27 cellular contexts compared by ENCODE assay signal in genomic region chr12:54341343-54341742, GRCh38. TPM values are rescaled to one million over a fixed set of nuclear protein-coding genes. Genes with fewer than 3 reads are reported as not detected.
DNase-seq lines count a peak whose midpoint lies in the region; TF ChIP-seq lines count a peak whose summit lies in the region.
"Had no signal": no experiment of that assay in that cellular context is flagged by ENCODE, and none has a peak within 500 bp of the region (broad histone marks: within the 10 kb centered on the region; RNA-seq: fewer than 3 reads in every experiment).

No MANE protein-coding gene starts in this region.

- H4K20me1 ChIP-seq in Karpas-422 (ENCODE audit: insufficient read depth, low read depth, low read length): no peaks in the 10 kb centered on the region

- H2AFZ ChIP-seq in Karpas-422 (ENCODE audit: low read length): no peak overlapping the region

- peaks cover 59% of the 10 kb centered on the region for H3K36me3 Mint-ChIP-seq in brain
- H3K36me3 Mint-ChIP-seq in neural crest cell (ENCODE audit: low read depth): peaks cover 19% of the 10 kb centered on the region

- H3K9me3 Mint-ChIP-seq in brain (no peaks in the 10 kb centered on the region), neural crest cell (no peaks in the 10 kb centered on the region)
- H3K9me3 Mint-ChIP-seq: activated T-cell treated with anti-CD3 and anti-CD28 coated beads, Interleukin-2, amount 50 U/mL, for 72 hours; dendritic cell treated with granulocyte-macrophage colony-stimulating factor and Interleukin-4, amounts not matched to agents 40 ng/mL and 50 ng/mL, for 4 days had no signal

- no peaks in the 10 kb centered on the region for H3K9me2 ChIP-seq in Karpas-422 (replicated peaks; ENCODE audit: insufficient read depth, low read length)

- H3K9ac ChIP-seq in Karpas-422 (ENCODE audit: low read length): no peak overlapping the region

- no peak overlapping the region for H3K27ac ChIP-seq in Karpas-422 (ENCODE audit: low read length)
- H3K27ac ChIP-seq: vagina had no signal

- H3K27ac Mint-ChIP-seq in brain (peak overlapping the region; percentile 72 to 98 (median 95)), neural crest cell (ENCODE audit: unreplicated experiment) (peak overlapping the region; percentile 90)
- H3K27ac Mint-ChIP-seq: activated T-cell treated with anti-CD3 and anti-CD28 coated beads, Interleukin-2, amount 50 U/mL, for 72 hours; dendritic cell treated with granulocyte-macrophage colony-stimulating factor and Interleukin-4, amounts not matched to agents 40 ng/mL and 50 ng/mL, for 4 days had no signal

- no peak overlapping the region for H3K4me2 ChIP-seq in Karpas-422 (ENCODE audit: low read depth, low read length, poor library complexity, severe bottlenecking)
- H3K4me2 ChIP-seq: smooth muscle cell had no signal

- no peaks in the 10 kb centered on the region for H3K27me3 ChIP-seq in Karpas-422 (ENCODE audit: low read length)
- H3K27me3 ChIP-seq: vagina had no signal

- H3K27me3 Mint-ChIP-seq in brain: no peaks in the 10 kb centered on the region
- no peaks in the 10 kb centered on the region for H3K27me3 Mint-ChIP-seq in neural crest cell (ENCODE audit: low read depth)
- H3K27me3 Mint-ChIP-seq: dendritic cell treated with granulocyte-macrophage colony-stimulating factor and Interleukin-4, amounts not matched to agents 40 ng/mL and 50 ng/mL, for 4 days had no signal

- TF ChIP-seq CTCF in brain (conservative IDR thresholded peaks at IDR 0.05) (no peak), neural crest cell (conservative IDR thresholded peaks at IDR 0.05) (no peak)

- H3K36me3 ChIP-seq in Karpas-422 (ENCODE audit: insufficient read depth, low read length): peaks cover 16% of the 10 kb centered on the region

- peak; percentile 76 for DNase-seq in D341Med (ENCODE audit: low spot score)
- DNase-seq in NCI-H2171 (lab: John Stamatoyannopoulos, UW): peak; percentile 52
- no peak for DNase-seq in neural crest cell (ENCODE audit: low read depth, low spot score)
- DNase-seq in islet precursor cell: no peak
- DNase-seq in amygdala (lab: John Stamatoyannopoulos, UW): no peak
- no peak for DNase-seq in Karpas-422
- no peak for DNase-seq in SKM-1 treated with dmso at 0.1 percent for 144 hours (lab: John Stamatoyannopoulos, UW; ENCODE audit: unreplicated experiment)
- DNase-seq: activated CD4-positive, alpha-beta T cell treated with anti-CD3 and anti-CD28 coated beads for 48 hours; activated naive CD4-positive, alpha-beta T cell treated with anti-CD3 and anti-CD28 coated beads, Interleukin-2, amount 50 U/mL, for 16 hours; activated T-cell treated with anti-CD3 and anti-CD28 coated beads, Interleukin-2, amount 50 U/mL, for 72 hours; caudate nucleus; GDM1; MM.1S; occipital lobe; stimulated activated CD4-positive, alpha-beta T cell treated with anti-CD3 and anti-CD28 coated beads, Interleukin-2, amount 100 ng/mL, for 24 hours; T-helper 2 cell had no signal

- peaks cover 9% of the 10 kb centered on the region; the same call in 1 of the 2 replicates for H3K79me2 ChIP-seq in Karpas-422 (ENCODE audit: low read length)

- H3K4me3 Mint-ChIP-seq in brain (peak overlapping the region in 4 of 5 experiments; percentile 38 to 70 (median 43)), neural crest cell (peak overlapping the region; percentile 46)
- H3K4me3 Mint-ChIP-seq: activated T-cell treated with anti-CD3 and anti-CD28 coated beads, Interleukin-2, amount 50 U/mL, for 72 hours; dendritic cell treated with granulocyte-macrophage colony-stimulating factor and Interleukin-4, amounts not matched to agents 40 ng/mL and 50 ng/mL, for 4 days had no signal

- H3K4me1 Mint-ChIP-seq in brain (peaks cover 71% of the 10 kb centered on the region), neural crest cell (peaks cover 56% of the 10 kb centered on the region)

- peaks cover 5% of the 10 kb centered on the region for H3K4me1 ChIP-seq in Karpas-422 (ENCODE audit: low read length)

- H3K9me3 ChIP-seq in Karpas-422 (ENCODE audit: low read length): no peaks in the 10 kb centered on the region
- H3K9me3 ChIP-seq: vagina had no signal

- no peak overlapping the region for H3K4me3 ChIP-seq in Karpas-422 (ENCODE audit: low read length)
- H3K4me3 ChIP-seq: K562, lung, smooth muscle cell, vagina had no signal

RNA-seq across cellular contexts. Expression of gene COPZ1, which starts 16.4 kb away (rescaled TPM):
- 220 TPM for polyA plus RNA-seq in brain (ENCODE audit: insufficient read depth, low read depth, low replicate concordance)
- total RNA-seq in neural crest cell: 148 and 160 TPM in 2 replicates
- total RNA-seq in Karpas-422 (2014; rRNA removed; shearing (Covaris generic); ENCODE audit: low replicate concordance): 103 and 164 TPM in 2 replicates

RNA-seq across cellular contexts. Expression of gene GPR84, which starts 22.9 kb away (rescaled TPM):
- polyA plus RNA-seq in brain (ENCODE audit: insufficient read depth, low read depth, low replicate concordance): not detected
- total RNA-seq in neural crest cell: not detected in 2 replicates
- 0.29 TPM in 1 of 2 replicates, not detected in the other for total RNA-seq in Karpas-422 (2014; rRNA removed; shearing (Covaris generic); ENCODE audit: low replicate concordance)
- total RNA-seq: fibroblast of lung, NCI-H460, renal cortical epithelial cell, SK-MEL-5, vagina had no signal
- polyA plus RNA-seq: BJ, smooth muscle cell had no signal

RNA-seq across cellular contexts. Expression of gene NFE2, which starts 40.5 kb away (rescaled TPM):
- 0.83 TPM for polyA plus RNA-seq in brain (ENCODE audit: insufficient read depth, low read depth, low replicate concordance)
- 0.32 TPM in 1 of 2 replicates, not detected in the other for total RNA-seq in neural crest cell
- total RNA-seq in Karpas-422 (2014; rRNA removed; shearing (Covaris generic); ENCODE audit: low replicate concordance): not detected in 2 replicates
- total RNA-seq: vagina had no signal

RNA-seq across cellular contexts. Expression of gene ZNF385A, which starts 43.2 kb away (rescaled TPM):
- polyA plus RNA-seq in brain (ENCODE audit: insufficient read depth, low read depth, low replicate concordance): 109 TPM
- 20.3 and 20.8 TPM in 2 replicates for total RNA-seq in neural crest cell
- total RNA-seq in Karpas-422 (2014; rRNA removed; shearing (Covaris generic); ENCODE audit: low replicate concordance): 4.1 and 12.2 TPM in 2 replicates

Comparison
In these comparisons a context has a peak if more than half of its experiments do, and no peak if none do; other contexts are left out.
1. DNase-seq: peak in D341Med (single experiment) and NCI-H2171 (single experiment); none in neural crest cell (single experiment), islet precursor cell (single experiment), amygdala (0 of 56), Karpas-422 (single experiment) and SKM-1 treated with dmso at 0.1 percent for 144 hours (single experiment).